In genomic region chr10:5776881-5777197, GRCh38 we compare ENCODE assay signal across 8 cellular contexts. TPM values are rescaled to one million over a fixed set of nuclear protein-coding genes. Genes with fewer than 3 reads are reported as not detected.
DNase-seq lines count a peak whose midpoint lies in the region; ATAC-seq, FAIRE-seq and TF ChIP-seq lines count a peak whose summit lies in the region.

No MANE protein-coding gene starts in this region.

- H3K4me1 Mint-ChIP-seq in CD4-positive, CD25-positive, alpha-beta regulatory T cell = peaks cover 21 to 79% (median 49%) of the 10 kb centered on the region in 4 donors

- peak overlapping the region in 2 of 4 donors; percentile 14 to 15 for H3K4me3 Mint-ChIP-seq in CD4-positive, CD25-positive, alpha-beta regulatory T cell

- H3K27me3 ChIP-seq in CD4-positive, CD25-positive, alpha-beta regulatory T cell (ENCODE audit: control insufficient read depth, insufficient read depth, low read length) = no peaks in the 10 kb centered on the region
- no peaks in the 10 kb centered on the region for H3K27me3 ChIP-seq in SJSA1 (replicated peaks)
- H3K27me3 ChIP-seq in esophagus muscularis mucosa = no peaks in the 10 kb centered on the region
- no peaks in the 10 kb centered on the region for H3K27me3 ChIP-seq in pancreas

- no peak for FAIRE-seq in pancreas (lab: Jason Lieb, UNC)

- H3K27ac ChIP-seq in CD4-positive, CD25-positive, alpha-beta regulatory T cell (ENCODE audit: insufficient read depth, low read length, poor library complexity, severe bottlenecking) = peak overlapping the region; percentile 84
- H3K27ac ChIP-seq in SJSA1 (peak overlapping the region; percentile 33), esophagus muscularis mucosa (replicated peaks in 1 of 4) (peak overlapping the region; percentile 58 to 72 (median 62)), pancreas (peak overlapping the region in 2 of 4 donors; percentile 2 to 19)

- WGBS in esophagus muscularis mucosa = 29% methylated on average over 3 of the region's 3 CpGs
- WGBS in pancreas, 2 donors = 31 to 36% methylated on average over 3 of the region's 3 CpGs

- H3K27ac Mint-ChIP-seq in CD4-positive, CD25-positive, alpha-beta regulatory T cell = peak overlapping the region; percentile 92 to 97 (median 96)

- TF ChIP-seq CTCF in esophagus muscularis mucosa (IDR thresholded peaks at IDR 0.05) = no peak
- no peak for TF ChIP-seq CTCF in pancreas (IDR thresholded peaks at IDR 0.05)

- H3K9me3 Mint-ChIP-seq in CD4-positive, CD25-positive, alpha-beta regulatory T cell = peaks cover 0 to 3% (median 0%) of the 10 kb centered on the region in 7 donors

- intact Hi-C loops in esophagus muscularis mucosa (cut with DNase I) = loop anchor here (5.0 kb wide), 1 partner anchor 35 kb away; the partner anchor contains the start of gene GDI2
- intact Hi-C loops in pancreas (cut with DNase I) = no loop called here

- ATAC-seq in CD4-positive, CD25-positive, alpha-beta regulatory T cell (ENCODE audit: low read depth in 2 of 2) = no peak
- ATAC-seq in pancreas = peak; percentile 44 to 81 (median 73)
- ATAC-seq in GM18907 (IDR thresholded peaks at IDR 0.05; ENCODE audit: unreplicated experiment) = no peak
- ATAC-seq in GM19035 (IDR thresholded peaks at IDR 0.05; ENCODE audit: unreplicated experiment) = no peak

- peaks cover 25% of the 10 kb centered on the region for H3K4me1 ChIP-seq in CD4-positive, CD25-positive, alpha-beta regulatory T cell (ENCODE audit: control insufficient read depth, insufficient read depth, low read length, poor library complexity, severe bottlenecking)
- peaks cover 23% of the 10 kb centered on the region for H3K4me1 ChIP-seq in SJSA1 (replicated peaks)
- H3K4me1 ChIP-seq in esophagus muscularis mucosa = peaks cover 28 to 39% (median 34%) of the 10 kb centered on the region in 4 donors
- peaks cover 4 to 15% (median 8%) of the 10 kb centered on the region in 3 donors for H3K4me1 ChIP-seq in pancreas

- H3K36me3 Mint-ChIP-seq in CD4-positive, CD25-positive, alpha-beta regulatory T cell = peaks cover 41% of the 10 kb centered on the region

- TF ChIP-seq EP300 in esophagus muscularis mucosa (IDR thresholded peaks at IDR 0.05) = no peak

- no peak for DNase-seq in CD4-positive, CD25-positive, alpha-beta regulatory T cell
- DNase-seq in SJSA1 (ENCODE audit: low read depth in 1 of 2, low spot score in 2 of 2) (no peak), esophagus muscularis mucosa (ENCODE audit: extremely low spot score) (no peak), pancreas (no peak), T-helper 2 cell (no peak), erythroblast (lab: John Stamatoyannopoulos, UW) (no peak)

- H3K27me3 Mint-ChIP-seq in CD4-positive, CD25-positive, alpha-beta regulatory T cell = no peaks in the 10 kb centered on the region

- TF ChIP-seq POLR2A in esophagus muscularis mucosa (IDR thresholded peaks at IDR 0.05; ENCODE audit: low read depth) (no peak), erythroblast (IDR thresholded peaks at IDR 0.05; ENCODE audit: low read length) (no peak)

- no peaks in the 10 kb centered on the region for H3K9me3 ChIP-seq in CD4-positive, CD25-positive, alpha-beta regulatory T cell (ENCODE audit: control insufficient read depth in 2 of 2, low read length in 2 of 2)
- H3K9me3 ChIP-seq in SJSA1 (replicated peaks) = no peaks in the 10 kb centered on the region
- no peaks in the 10 kb centered on the region for H3K9me3 ChIP-seq in esophagus muscularis mucosa
- H3K9me3 ChIP-seq in pancreas = no peaks in the 10 kb centered on the region

- H3K36me3 ChIP-seq in CD4-positive, CD25-positive, alpha-beta regulatory T cell (ENCODE audit: control insufficient read depth, insufficient read depth, low read length) = peaks cover 39% of the 10 kb centered on the region
- peaks cover 70% of the 10 kb centered on the region for H3K36me3 ChIP-seq in SJSA1
- peaks cover 0 to 33% (median 15%) of the 10 kb centered on the region in 4 donors for H3K36me3 ChIP-seq in esophagus muscularis mucosa
- H3K36me3 ChIP-seq in pancreas = peaks cover 0 to 14% (median 0%) of the 10 kb centered on the region in 3 donors

- no peak overlapping the region for H3K4me3 ChIP-seq in CD4-positive, CD25-positive, alpha-beta regulatory T cell (ENCODE audit: low read depth, low read length)
- H3K4me3 ChIP-seq in SJSA1 = no peak overlapping the region
- peak overlapping the region in 2 of 4 donors; percentile 7 to 15 for H3K4me3 ChIP-seq in esophagus muscularis mucosa
- H3K4me3 ChIP-seq in pancreas = no peak overlapping the region

RNA-seq across cellular contexts. Expression of gene GDI2, which starts 36.4 kb away (rescaled TPM):
- 114 TPM for total RNA-seq in CD4-positive, CD25-positive, alpha-beta regulatory T cell
- 100 to 1,000 TPM; 197 to 250 (median 243) TPM for polyA plus RNA-seq in CD4-positive, CD25-positive, alpha-beta regulatory T cell
- total RNA-seq in SJSA1 (2014; rRNA removed; shearing (Covaris generic)) = 444 and 452 TPM in 2 replicates
- total RNA-seq in esophagus muscularis mucosa (100 to 1,000 TPM; 194 to 233 (median 210) TPM), pancreas (100 to 1,000 TPM; 112 to 171 (median 138) TPM)
- 10 to 100 TPM; 46.5 to 74.2 TPM for polyA plus RNA-seq in pancreas

Comparison
In these comparisons a context has a peak if more than half of its experiments do, and no peak if none do; other contexts are left out.
1. ATAC-seq: peak in pancreas (4 of 4); none in CD4-positive, CD25-positive, alpha-beta regulatory T cell (0 of 2), GM18907 (single experiment) and GM19035 (single experiment).